Comparison of ENCODE assay signal across 1 cellular context in the genomic region with DNA sequence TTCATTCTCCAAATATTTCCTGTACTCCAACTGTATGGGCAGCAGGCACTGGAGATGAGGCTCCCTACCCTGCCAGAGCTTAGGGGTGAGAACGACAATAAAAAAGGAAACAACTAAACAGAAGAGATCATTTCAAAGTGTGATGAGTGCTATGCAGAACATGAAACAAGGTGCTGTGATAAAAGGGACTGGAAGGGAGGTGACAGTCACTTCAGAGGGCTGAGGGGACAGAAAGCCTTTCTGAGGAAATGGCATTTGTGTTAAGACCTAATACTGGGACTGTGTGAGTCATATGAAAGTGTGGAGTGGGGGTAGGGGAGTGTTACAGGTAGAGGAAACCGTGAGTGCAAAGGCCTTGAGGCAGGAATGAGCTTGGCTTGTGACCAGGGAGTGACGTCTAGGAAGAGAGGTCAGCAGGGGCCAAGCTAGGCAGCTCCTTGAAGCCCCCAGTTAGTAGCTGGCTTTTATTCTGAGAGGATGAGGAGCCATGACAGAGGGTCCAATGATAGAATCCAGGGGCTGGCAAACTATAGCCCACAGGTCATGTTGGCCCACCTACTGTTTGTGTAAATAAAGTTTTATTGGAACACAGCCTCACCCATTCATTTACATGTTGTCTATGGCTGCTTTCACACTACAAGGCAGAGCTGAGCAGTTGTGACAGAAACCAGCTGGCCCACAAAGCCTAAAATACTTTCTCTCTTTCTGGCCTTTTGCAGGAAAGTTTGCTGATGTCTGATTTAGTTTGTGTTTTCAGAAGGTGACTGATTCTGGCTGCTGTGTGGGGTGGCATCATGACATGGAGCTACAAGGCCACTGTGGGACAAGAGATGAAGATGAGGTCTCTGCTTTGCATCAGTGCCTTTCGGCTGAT.
TF ChIP-seq lines count a peak whose summit lies in the region.

No MANE protein-coding gene starts in this region.

TF ChIP-seq in K562, 482 proteins besides CTCF, POLR2A, EP300 and RAD21 (continued from another document and continues in another):
- TF ChIP-seq, protein P1, sequence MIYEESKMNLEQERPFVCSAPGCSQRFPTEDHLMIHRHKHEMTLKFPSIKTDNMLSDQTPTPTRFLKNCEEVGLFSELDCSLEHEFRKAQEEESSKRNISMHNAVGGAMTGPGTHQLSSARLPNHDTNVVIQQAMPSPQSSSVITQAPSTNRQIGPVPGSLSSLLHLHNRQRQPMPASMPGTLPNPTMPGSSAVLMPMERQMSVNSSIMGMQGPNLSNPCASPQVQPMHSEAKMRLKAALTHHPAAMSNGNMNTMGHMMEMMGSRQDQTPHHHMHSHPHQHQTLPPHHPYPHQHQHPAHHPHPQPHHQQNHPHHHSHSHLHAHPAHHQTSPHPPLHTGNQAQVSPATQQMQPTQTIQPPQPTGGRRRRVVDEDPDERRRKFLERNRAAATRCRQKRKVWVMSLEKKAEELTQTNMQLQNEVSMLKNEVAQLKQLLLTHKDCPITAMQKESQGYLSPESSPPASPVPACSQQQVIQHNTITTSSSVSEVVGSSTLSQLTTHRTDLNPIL (CRISPR knock-in tag; IDR thresholded peaks at IDR 0.05): no peak
- TF ChIP-seq GTF2E2 (tag; IDR thresholded peaks at IDR 0.05) (peak; percentile 71), NR4A1 (CRISPR knock-in tag; IDR thresholded peaks at IDR 0.05) (no peak), NR4A1 (tag; IDR thresholded peaks at IDR 0.05) (no peak; the same call in 1 of the 2 replicates), ZKSCAN8 (CRISPR knock-in tag; IDR thresholded peaks at IDR 0.05) (no peak), CC2D1A (IDR thresholded peaks at IDR 0.05) (no peak), HNRNPK (IDR thresholded peaks at IDR 0.05; ENCODE audit: low read depth, low read length, poor library complexity, severe bottlenecking) (no peak), ZFP1 (CRISPR knock-in tag; IDR thresholded peaks at IDR 0.05) (no peak), ZNF586 (CRISPR knock-in tag; conservative IDR thresholded peaks at IDR 0.05) (no peak), SREBF1 (IDR thresholded peaks at IDR 0.05; ENCODE audit: borderline replicate concordance, low read depth, low read length) (no peak), NBN (IDR thresholded peaks at IDR 0.05; ENCODE audit: low read depth) (no peak), TRIM24 (IDR thresholded peaks at IDR 0.05) (peak in 1 of 2 experiments; percentile 11; a peak in 3 of 4 replicates), SMARCA4 (IDR thresholded peaks at IDR 0.05) (no peak), ELF1 (tag; IDR thresholded peaks at IDR 0.05) (no peak), ATF1 (CRISPR knock-in tag; IDR thresholded peaks at IDR 0.05) (no peak), ATF1 (tag; IDR thresholded peaks at IDR 0.05) (no peak), SRSF9 (IDR thresholded peaks at IDR 0.05; ENCODE audit: borderline replicate concordance, low read depth, low read length) (no peak), TFAM (CRISPR knock-in tag; conservative IDR thresholded peaks at IDR 0.05) (no peak), RUNX1 (IDR thresholded peaks at IDR 0.05; ENCODE audit: low read depth) (no peak), CREB1 (IDR thresholded peaks at IDR 0.05) (no peak), CREB1 (CRISPR knock-in tag; IDR thresholded peaks at IDR 0.05) (peak; percentile 14; the same call in 1 of the 2 replicates), ADNP (tag; IDR thresholded peaks at IDR 0.05) (no peak), PTTG1 (tag; IDR thresholded peaks at IDR 0.05; ENCODE audit: low read depth) (no peak), THRAP3 (IDR thresholded peaks at IDR 0.05; ENCODE audit: borderline replicate concordance) (no peak), SMARCE1 (IDR thresholded peaks at IDR 0.05) (no peak), ZNF184 (CRISPR knock-in tag; IDR thresholded peaks at IDR 0.05) (no peak), PHB2 (IDR thresholded peaks at IDR 0.05; ENCODE audit: low read depth) (no peak), SAP30 (IDR thresholded peaks at IDR 0.05; ENCODE audit: borderline replicate concordance, insufficient read depth, low read depth, low read length, poor library complexity, severe bottlenecking) (no peak), MTA3 (IDR thresholded peaks at IDR 0.05; ENCODE audit: borderline replicate concordance) (no peak), HSF4 (CRISPR knock-in tag; IDR thresholded peaks at IDR 0.05; ENCODE audit: borderline replicate concordance) (no peak)
- TF ChIP-seq, protein P2, sequence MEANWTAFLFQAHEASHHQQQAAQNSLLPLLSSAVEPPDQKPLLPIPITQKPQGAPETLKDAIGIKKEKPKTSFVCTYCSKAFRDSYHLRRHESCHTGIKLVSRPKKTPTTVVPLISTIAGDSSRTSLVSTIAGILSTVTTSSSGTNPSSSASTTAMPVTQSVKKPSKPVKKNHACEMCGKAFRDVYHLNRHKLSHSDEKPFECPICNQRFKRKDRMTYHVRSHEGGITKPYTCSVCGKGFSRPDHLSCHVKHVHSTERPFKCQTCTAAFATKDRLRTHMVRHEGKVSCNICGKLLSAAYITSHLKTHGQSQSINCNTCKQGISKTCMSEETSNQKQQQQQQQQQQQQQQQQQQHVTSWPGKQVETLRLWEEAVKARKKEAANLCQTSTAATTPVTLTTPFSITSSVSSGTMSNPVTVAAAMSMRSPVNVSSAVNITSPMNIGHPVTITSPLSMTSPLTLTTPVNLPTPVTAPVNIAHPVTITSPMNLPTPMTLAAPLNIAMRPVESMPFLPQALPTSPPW (CRISPR knock-in tag; IDR thresholded peaks at IDR 0.05): no peak
- TF ChIP-seq, protein P3, sequence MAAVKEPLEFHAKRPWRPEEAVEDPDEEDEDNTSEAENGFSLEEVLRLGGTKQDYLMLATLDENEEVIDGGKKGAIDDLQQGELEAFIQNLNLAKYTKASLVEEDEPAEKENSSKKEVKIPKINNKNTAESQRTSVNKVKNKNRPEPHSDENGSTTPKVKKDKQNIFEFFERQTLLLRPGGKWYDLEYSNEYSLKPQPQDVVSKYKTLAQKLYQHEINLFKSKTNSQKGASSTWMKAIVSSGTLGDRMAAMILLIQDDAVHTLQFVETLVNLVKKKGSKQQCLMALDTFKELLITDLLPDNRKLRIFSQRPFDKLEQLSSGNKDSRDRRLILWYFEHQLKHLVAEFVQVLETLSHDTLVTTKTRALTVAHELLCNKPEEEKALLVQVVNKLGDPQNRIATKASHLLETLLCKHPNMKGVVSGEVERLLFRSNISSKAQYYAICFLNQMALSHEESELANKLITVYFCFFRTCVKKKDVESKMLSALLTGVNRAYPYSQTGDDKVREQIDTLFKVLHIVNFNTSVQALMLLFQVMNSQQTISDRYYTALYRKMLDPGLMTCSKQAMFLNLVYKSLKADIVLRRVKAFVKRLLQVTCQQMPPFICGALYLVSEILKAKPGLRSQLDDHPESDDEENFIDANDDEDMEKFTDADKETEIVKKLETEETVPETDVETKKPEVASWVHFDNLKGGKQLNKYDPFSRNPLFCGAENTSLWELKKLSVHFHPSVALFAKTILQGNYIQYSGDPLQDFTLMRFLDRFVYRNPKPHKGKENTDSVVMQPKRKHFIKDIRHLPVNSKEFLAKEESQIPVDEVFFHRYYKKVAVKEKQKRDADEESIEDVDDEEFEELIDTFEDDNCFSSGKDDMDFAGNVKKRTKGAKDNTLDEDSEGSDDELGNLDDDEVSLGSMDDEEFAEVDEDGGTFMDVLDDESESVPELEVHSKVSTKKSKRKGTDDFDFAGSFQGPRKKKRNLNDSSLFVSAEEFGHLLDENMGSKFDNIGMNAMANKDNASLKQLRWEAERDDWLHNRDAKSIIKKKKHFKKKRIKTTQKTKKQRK (IDR thresholded peaks at IDR 0.05; ENCODE audit: borderline replicate concordance, low read depth, low read length): no peak
- TF ChIP-seq, protein P4, sequence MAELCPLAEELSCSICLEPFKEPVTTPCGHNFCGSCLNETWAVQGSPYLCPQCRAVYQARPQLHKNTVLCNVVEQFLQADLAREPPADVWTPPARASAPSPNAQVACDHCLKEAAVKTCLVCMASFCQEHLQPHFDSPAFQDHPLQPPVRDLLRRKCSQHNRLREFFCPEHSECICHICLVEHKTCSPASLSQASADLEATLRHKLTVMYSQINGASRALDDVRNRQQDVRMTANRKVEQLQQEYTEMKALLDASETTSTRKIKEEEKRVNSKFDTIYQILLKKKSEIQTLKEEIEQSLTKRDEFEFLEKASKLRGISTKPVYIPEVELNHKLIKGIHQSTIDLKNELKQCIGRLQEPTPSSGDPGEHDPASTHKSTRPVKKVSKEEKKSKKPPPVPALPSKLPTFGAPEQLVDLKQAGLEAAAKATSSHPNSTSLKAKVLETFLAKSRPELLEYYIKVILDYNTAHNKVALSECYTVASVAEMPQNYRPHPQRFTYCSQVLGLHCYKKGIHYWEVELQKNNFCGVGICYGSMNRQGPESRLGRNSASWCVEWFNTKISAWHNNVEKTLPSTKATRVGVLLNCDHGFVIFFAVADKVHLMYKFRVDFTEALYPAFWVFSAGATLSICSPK (IDR thresholded peaks at IDR 0.05; ENCODE audit: borderline replicate concordance): no peak
- TF ChIP-seq, protein P5, sequence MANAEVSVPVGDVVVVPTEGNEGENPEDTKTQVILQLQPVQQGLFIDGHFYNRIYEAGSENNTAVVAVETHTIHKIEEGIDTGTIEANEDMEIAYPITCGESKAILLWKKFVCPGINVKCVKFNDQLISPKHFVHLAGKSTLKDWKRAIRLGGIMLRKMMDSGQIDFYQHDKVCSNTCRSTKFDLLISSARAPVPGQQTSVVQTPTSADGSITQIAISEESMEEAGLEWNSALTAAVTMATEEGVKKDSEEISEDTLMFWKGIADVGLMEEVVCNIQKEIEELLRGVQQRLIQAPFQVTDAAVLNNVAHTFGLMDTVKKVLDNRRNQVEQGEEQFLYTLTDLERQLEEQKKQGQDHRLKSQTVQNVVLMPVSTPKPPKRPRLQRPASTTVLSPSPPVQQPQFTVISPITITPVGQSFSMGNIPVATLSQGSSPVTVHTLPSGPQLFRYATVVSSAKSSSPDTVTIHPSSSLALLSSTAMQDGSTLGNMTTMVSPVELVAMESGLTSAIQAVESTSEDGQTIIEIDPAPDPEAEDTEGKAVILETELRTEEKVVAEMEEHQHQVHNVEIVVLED (CRISPR knock-in tag; IDR thresholded peaks at IDR 0.05): no peak
- TF ChIP-seq, protein P6, sequence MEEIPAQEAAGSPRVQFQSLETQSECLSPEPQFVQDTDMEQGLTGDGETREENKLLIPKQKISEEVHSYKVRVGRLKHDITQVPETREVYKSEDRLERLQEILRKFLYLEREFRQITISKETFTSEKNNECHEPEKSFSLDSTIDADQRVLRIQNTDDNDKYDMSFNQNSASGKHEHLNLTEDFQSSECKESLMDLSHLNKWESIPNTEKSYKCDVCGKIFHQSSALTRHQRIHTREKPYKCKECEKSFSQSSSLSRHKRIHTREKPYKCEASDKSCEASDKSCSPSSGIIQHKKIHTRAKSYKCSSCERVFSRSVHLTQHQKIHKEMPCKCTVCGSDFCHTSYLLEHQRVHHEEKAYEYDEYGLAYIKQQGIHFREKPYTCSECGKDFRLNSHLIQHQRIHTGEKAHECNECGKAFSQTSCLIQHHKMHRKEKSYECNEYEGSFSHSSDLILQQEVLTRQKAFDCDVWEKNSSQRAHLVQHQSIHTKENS (CRISPR knock-in tag; IDR thresholded peaks at IDR 0.05): no peak
- TF ChIP-seq, protein P7, sequence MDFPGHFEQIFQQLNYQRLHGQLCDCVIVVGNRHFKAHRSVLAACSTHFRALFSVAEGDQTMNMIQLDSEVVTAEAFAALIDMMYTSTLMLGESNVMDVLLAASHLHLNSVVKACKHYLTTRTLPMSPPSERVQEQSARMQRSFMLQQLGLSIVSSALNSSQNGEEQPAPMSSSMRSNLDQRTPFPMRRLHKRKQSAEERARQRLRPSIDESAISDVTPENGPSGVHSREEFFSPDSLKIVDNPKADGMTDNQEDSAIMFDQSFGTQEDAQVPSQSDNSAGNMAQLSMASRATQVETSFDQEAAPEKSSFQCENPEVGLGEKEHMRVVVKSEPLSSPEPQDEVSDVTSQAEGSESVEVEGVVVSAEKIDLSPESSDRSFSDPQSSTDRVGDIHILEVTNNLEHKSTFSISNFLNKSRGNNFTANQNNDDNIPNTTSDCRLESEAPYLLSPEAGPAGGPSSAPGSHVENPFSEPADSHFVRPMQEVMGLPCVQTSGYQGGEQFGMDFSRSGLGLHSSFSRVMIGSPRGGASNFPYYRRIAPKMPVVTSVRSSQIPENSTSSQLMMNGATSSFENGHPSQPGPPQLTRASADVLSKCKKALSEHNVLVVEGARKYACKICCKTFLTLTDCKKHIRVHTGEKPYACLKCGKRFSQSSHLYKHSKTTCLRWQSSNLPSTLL (IDR thresholded peaks at IDR 0.05): no peak
- TF ChIP-seq, protein P8, sequence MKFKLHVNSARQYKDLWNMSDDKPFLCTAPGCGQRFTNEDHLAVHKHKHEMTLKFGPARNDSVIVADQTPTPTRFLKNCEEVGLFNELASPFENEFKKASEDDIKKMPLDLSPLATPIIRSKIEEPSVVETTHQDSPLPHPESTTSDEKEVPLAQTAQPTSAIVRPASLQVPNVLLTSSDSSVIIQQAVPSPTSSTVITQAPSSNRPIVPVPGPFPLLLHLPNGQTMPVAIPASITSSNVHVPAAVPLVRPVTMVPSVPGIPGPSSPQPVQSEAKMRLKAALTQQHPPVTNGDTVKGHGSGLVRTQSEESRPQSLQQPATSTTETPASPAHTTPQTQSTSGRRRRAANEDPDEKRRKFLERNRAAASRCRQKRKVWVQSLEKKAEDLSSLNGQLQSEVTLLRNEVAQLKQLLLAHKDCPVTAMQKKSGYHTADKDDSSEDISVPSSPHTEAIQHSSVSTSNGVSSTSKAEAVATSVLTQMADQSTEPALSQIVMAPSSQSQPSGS (CRISPR knock-in tag; IDR thresholded peaks at IDR 0.05): no peak
